ENCODE assay signal across 1 cellular context in the genomic region with DNA sequence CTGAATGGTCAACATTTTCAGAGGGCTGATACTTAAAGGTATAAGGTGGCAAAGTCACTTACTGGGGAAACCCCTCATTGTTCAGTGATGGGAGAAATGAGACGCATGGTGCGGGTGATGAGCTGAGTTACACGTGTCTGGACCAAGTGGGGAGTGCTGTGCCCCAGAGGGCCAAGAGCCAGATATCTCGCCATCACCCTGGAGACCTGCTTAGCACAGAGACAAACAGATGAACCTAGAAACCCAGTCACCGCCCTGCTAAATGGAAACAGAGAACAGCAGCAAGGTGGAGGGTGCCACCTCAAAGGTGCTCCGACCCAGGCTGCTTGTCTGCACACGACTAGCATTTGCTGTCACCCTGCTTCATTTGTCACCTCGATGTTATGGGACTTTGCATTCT.
TF ChIP-seq lines count a peak whose summit lies in the region.

No MANE protein-coding gene starts in this region.

TF ChIP-seq in SK-N-SH, 30 proteins besides CTCF, POLR2A, EP300 and RAD21 (continued from another document):
- TF ChIP-seq ELF1 (IDR thresholded peaks at IDR 0.05) (no peak), FOXJ3 (CRISPR knock-in tag; IDR thresholded peaks at IDR 0.05) (no peak), FOXM1 (IDR thresholded peaks at IDR 0.05; ENCODE audit: low read depth) (no peak), POLR2AphosphoS5 (IDR thresholded peaks at IDR 0.05; ENCODE audit: low read depth, low read length) (no peak), FOSL2 (IDR thresholded peaks at IDR 0.05; ENCODE audit: borderline replicate concordance, low read depth) (no peak), GATA2 (CRISPR knock-in tag; IDR thresholded peaks at IDR 0.05) (no peak)
- TF ChIP-seq, protein P1, sequence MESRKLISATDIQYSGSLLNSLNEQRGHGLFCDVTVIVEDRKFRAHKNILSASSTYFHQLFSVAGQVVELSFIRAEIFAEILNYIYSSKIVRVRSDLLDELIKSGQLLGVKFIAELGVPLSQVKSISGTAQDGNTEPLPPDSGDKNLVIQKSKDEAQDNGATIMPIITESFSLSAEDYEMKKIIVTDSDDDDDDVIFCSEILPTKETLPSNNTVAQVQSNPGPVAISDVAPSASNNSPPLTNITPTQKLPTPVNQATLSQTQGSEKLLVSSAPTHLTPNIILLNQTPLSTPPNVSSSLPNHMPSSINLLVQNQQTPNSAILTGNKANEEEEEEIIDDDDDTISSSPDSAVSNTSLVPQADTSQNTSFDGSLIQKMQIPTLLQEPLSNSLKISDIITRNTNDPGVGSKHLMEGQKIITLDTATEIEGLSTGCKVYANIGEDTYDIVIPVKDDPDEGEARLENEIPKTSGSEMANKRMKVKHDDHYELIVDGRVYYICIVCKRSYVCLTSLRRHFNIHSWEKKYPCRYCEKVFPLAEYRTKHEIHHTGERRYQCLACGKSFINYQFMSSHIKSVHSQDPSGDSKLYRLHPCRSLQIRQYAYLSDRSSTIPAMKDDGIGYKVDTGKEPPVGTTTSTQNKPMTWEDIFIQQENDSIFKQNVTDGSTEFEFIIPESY (IDR thresholded peaks at IDR 0.05; ENCODE audit: borderline replicate concordance, low read depth), result no peak
- TF ChIP-seq, protein P2, sequence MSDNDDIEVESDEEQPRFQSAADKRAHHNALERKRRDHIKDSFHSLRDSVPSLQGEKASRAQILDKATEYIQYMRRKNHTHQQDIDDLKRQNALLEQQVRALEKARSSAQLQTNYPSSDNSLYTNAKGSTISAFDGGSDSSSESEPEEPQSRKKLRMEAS (IDR thresholded peaks at IDR 0.05; ENCODE audit: low read depth), result no peak
